Comparison of ENCODE assay signal across 8 cellular contexts in the genomic region with DNA sequence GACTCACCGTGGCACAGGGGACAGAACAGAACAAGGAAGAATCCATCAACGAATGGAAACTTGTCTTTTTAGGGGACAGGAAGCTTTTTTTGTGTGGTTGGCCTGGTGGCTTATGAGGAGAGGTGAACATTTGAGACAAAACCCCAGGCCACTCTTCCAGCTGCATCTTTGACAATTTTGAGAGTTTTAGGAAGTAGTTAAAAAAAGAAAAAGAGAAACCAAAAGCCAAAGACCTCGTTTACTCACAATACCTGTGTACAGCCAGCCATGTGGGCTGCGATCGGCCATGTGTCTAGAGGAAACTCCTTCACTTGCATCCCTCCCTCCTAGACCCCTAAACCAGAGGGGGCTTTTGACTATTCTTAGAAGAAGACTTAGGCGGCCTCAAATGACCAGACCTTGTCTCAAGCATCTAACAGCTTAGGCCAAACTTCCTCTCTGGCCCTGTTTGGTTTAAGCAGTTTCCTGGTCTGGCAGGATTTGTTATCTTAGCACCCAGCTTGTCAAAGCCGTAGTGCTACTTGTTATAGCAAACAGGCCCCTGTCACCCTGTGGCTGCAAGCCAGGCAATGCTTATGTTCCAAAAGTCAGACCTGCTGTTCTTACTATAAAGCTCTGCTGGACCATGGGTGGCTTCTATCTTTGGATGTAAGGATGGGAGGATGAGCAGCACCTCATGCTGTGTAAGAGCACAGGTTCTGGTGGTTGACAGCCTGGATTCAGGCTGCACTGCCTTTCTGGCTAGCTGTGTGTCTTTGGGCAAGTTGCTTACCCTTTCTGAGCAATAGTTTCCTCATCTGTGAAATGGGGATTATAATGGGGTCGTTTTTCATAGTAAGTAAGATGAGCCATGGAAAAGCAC. TPM values are rescaled to one million over a fixed set of nuclear protein-coding genes. Genes with fewer than 3 reads are reported as not detected.
DNase-seq lines count a peak whose midpoint lies in the region; ATAC-seq and TF ChIP-seq lines count a peak whose summit lies in the region.

No MANE protein-coding gene starts in this region.

- DNase-seq in NCI-H82 (lab: John Stamatoyannopoulos, UW), result peak; percentile 30
- no peak for DNase-seq in NCI-H82 treated with DMSO at 0.1 percent for 48 hours (lab: John Stamatoyannopoulos, UW; ENCODE audit: unreplicated experiment)
- no peak for DNase-seq in IMR-90
- peak; percentile 93 for DNase-seq in activated CD4-positive, alpha-beta memory T cell treated with anti-CD3 and anti-CD28 coated beads for 36 hours
- peak; percentile 63 to 69 for DNase-seq in cardiac muscle cell (ENCODE audit: low read depth in 1 of 2, low spot score in 1 of 2)
- peak; percentile 60 to 84 (median 78) for DNase-seq in stimulated activated CD4-positive, alpha-beta T cell treated with anti-CD3 and anti-CD28 coated beads, TNF-alpha, amount 100 ng/mL, for 24 hours (ENCODE audit: low read depth in 3 of 3)
- DNase-seq in SK-N-DZ (ENCODE audit: low spot score), result no peak
- DNase-seq in NCI-H146 treated with DMSO at 0.1 percent for 48 hours (lab: John Stamatoyannopoulos, UW; ENCODE audit: unreplicated experiment), result no peak

- H3K36me3 ChIP-seq in IMR-90 (ENCODE audit: control insufficient read depth, insufficient read depth, low read length) (peaks cover 9% of the 10 kb centered on the region; the same call in 1 of the 2 replicates), cardiac muscle cell (no peaks in the 10 kb centered on the region)

- no peak overlapping the region for H2BK120ac ChIP-seq in IMR-90 (ENCODE audit: low read depth, low read length)

- H3K9me3 Mint-ChIP-seq in activated CD4-positive, alpha-beta memory T cell treated with anti-CD3 and anti-CD28 coated beads for 36 hours, result no peaks in the 10 kb centered on the region

- H4K91ac ChIP-seq in IMR-90 (ENCODE audit: insufficient read depth, low read depth, low read length), result no peak overlapping the region

- H2BK15ac ChIP-seq in IMR-90 (ENCODE audit: low read depth, low read length), result no peak overlapping the region

- H3K4me1 Mint-ChIP-seq in activated CD4-positive, alpha-beta memory T cell treated with anti-CD3 and anti-CD28 coated beads for 36 hours (ENCODE audit: low read depth), result peaks cover 94% of the 10 kb centered on the region

- peaks cover 51 to 93% of the 10 kb centered on the region in 2 experiments for H3K79me1 ChIP-seq in IMR-90 (ENCODE audit: low read depth in 1 of 2, low read length in 2 of 2)

- H3K27ac ChIP-seq in IMR-90 (ENCODE audit: insufficient read depth, low read length) (no peak overlapping the region), cardiac muscle cell (no peak overlapping the region)

- no CpG with 5 or more reads among the region's 8 CpGs for WGBS in IMR-90 (ENCODE audit: extremely low coverage in 2 of 2, insufficient read length in 1 of 2), 2 experiments

- H4K20me1 ChIP-seq in IMR-90 (ENCODE audit: insufficient read depth, low read length), result peaks cover 94% of the 10 kb centered on the region

- H3K9me1 ChIP-seq in IMR-90 (ENCODE audit: insufficient read depth, low read length), result peaks cover 33% of the 10 kb centered on the region

- no peak overlapping the region for H3K14ac ChIP-seq in IMR-90 (replicated peaks; ENCODE audit: low read depth, low read length)

- ATAC-seq in IMR-90 (ENCODE audit: low read depth), result no peak

- no peak overlapping the region for H3K4ac ChIP-seq in IMR-90 (ENCODE audit: low read depth, low read length)

- no peak overlapping the region for H2BK5ac ChIP-seq in IMR-90 (ENCODE audit: low read depth, low read length, poor library complexity, severe bottlenecking)

- peaks cover 28% of the 10 kb centered on the region for H3K4me1 ChIP-seq in IMR-90 (ENCODE audit: control insufficient read depth, insufficient read depth, low read length)
- peaks cover 20% of the 10 kb centered on the region for H3K4me1 ChIP-seq in cardiac muscle cell (ENCODE audit: low read depth)

- in situ Hi-C loops in IMR-90 (cut with MboI; ENCODE audit: low sequenced_read_pairs), result no loop called here

- TF ChIP-seq POLR2A in IMR-90 (IDR thresholded peaks at IDR 0.05; ENCODE audit: low read depth, low read length), result no peak

- H2AK5ac ChIP-seq in IMR-90 (ENCODE audit: low read depth, low read length), result 0 out of 2 replicates have a peak overlapping the region, but pooled peaks have one; percentile 0

- H3K9me3 ChIP-seq in IMR-90 (ENCODE audit: control insufficient read depth, insufficient read depth, low read length) (no peaks in the 10 kb centered on the region), cardiac muscle cell (ENCODE audit: low read depth) (no peaks in the 10 kb centered on the region)

- H3K4me3 ChIP-seq in IMR-90 (ENCODE audit: insufficient read depth, low read depth, low read length) (no peak overlapping the region), cardiac muscle cell (no peak overlapping the region)

- no peak overlapping the region for H2BK20ac ChIP-seq in IMR-90 (ENCODE audit: low read depth, low read length)

- H4K8ac ChIP-seq in IMR-90 (ENCODE audit: low read depth in 2 of 2, low read length in 2 of 2), result no peak overlapping the region

- no peak overlapping the region for H2AK9ac ChIP-seq in IMR-90 (replicated peaks; ENCODE audit: low read depth, low read length, poor library complexity)

- CTCF ChIA-PET in IMR-90 (lab: Yijun Ruan, JAX), result interaction anchor here (0.6 kb wide), 2 partner anchors 49 to 91 kb away, joined by 3 to 7 read pairs; no protein-coding TSS in a partner anchor
- CTCF ChIA-PET in activated CD4-positive, alpha-beta memory T cell treated with anti-CD3 and anti-CD28 coated beads for 36 hours (lab: Charles Lee), result interaction anchor here (0.6 to 5.8 kb wide), 9 partner anchors 10 to 353 kb away, joined by 3 to 42 read pairs (median 7); a partner anchor contains a TSS

- peak overlapping the region; percentile 5 for H2AFZ ChIP-seq in IMR-90 (replicated peaks; ENCODE audit: low read length, poor library complexity)

- H3K18ac ChIP-seq in IMR-90 (ENCODE audit: low read depth, low read length), result no peak overlapping the region

- intact Hi-C loops in IMR-90 (cut with micrococcal nuclease), result no loop called here
- intact Hi-C loops in activated CD4-positive, alpha-beta memory T cell treated with anti-CD3 and anti-CD28 coated beads for 36 hours (cut with micrococcal nuclease), result loop anchor here (1.0 to 10.0 kb wide), 9 partner anchors 11 to 333 kb away; a partner anchor contains a TSS

- no peak overlapping the region for H4K5ac ChIP-seq in IMR-90 (ENCODE audit: low read depth, low read length)

- no TSS peak for BruUV-seq in IMR-90 (replicated peaks; lab: Mats Ljungman, UMichigan)

- peaks cover 7% of the 10 kb centered on the region for H3K36me3 Mint-ChIP-seq in activated CD4-positive, alpha-beta memory T cell treated with anti-CD3 and anti-CD28 coated beads for 36 hours

- no peak for TF ChIP-seq CTCF in IMR-90 (conservative IDR thresholded peaks at IDR 0.05; ENCODE audit: low read depth, low read length)
- no peak for TF ChIP-seq CTCF in cardiac muscle cell (IDR thresholded peaks at IDR 0.05; ENCODE audit: low read depth, low read length)

- H3K27me3 Mint-ChIP-seq in activated CD4-positive, alpha-beta memory T cell treated with anti-CD3 and anti-CD28 coated beads for 36 hours, result no peaks in the 10 kb centered on the region

- H3K27ac Mint-ChIP-seq in activated CD4-positive, alpha-beta memory T cell treated with anti-CD3 and anti-CD28 coated beads for 36 hours, result peak overlapping the region; percentile 98

- no peak for TF ChIP-seq RAD21 in IMR-90 (IDR thresholded peaks at IDR 0.05; ENCODE audit: low read length)

- no peaks in the 10 kb centered on the region for H3K27me3 ChIP-seq in IMR-90 (ENCODE audit: control insufficient read depth, insufficient read depth, low read length)
- no peaks in the 10 kb centered on the region for H3K27me3 ChIP-seq in cardiac muscle cell

- H3K23ac ChIP-seq in IMR-90 (ENCODE audit: low read depth, low read length), result no peak overlapping the region

- dilution Hi-C loops in IMR-90 (cut with HindIII; ENCODE audit: low sequenced_read_pairs, unreplicated experiment), result no loop called here

- peak overlapping the region; percentile 42 for H3K4me3 Mint-ChIP-seq in activated CD4-positive, alpha-beta memory T cell treated with anti-CD3 and anti-CD28 coated beads for 36 hours

- POLR2A ChIA-PET in IMR-90 (lab: Charles Lee; ENCODE audit: unreplicated experiment), result interaction anchor here (0.6 kb wide), 1 partner anchor 114 kb away, joined by 3 read pairs; no protein-coding TSS in a partner anchor
- POLR2A ChIA-PET in activated CD4-positive, alpha-beta memory T cell treated with anti-CD3 and anti-CD28 coated beads for 36 hours (lab: Charles Lee), result interaction anchor here (1.0 to 3.9 kb wide), 9 partner anchors 9 to 179 kb away, joined by 3 to 47 read pairs (median 10); a partner anchor contains a TSS

- no peak overlapping the region for H3K4me2 ChIP-seq in IMR-90 (ENCODE audit: low read depth, low read length)

- no peak overlapping the region for H3K9ac ChIP-seq in IMR-90 (ENCODE audit: low read depth, low read length)

- no peak overlapping the region for H3K56ac ChIP-seq in IMR-90 (ENCODE audit: extremely low read depth, insufficient read depth, low read length)

TF ChIP-seq in IMR-90, 13 proteins besides CTCF, POLR2A, EP300 and RAD21 (continues in another document):
- TF ChIP-seq FOS (IDR thresholded peaks at IDR 0.05; ENCODE audit: low read depth, low read length), result no peak
- TF ChIP-seq BHLHE40 (IDR thresholded peaks at IDR 0.05; ENCODE audit: low read depth, low read length), result no peak
- TF ChIP-seq, protein P1, sequence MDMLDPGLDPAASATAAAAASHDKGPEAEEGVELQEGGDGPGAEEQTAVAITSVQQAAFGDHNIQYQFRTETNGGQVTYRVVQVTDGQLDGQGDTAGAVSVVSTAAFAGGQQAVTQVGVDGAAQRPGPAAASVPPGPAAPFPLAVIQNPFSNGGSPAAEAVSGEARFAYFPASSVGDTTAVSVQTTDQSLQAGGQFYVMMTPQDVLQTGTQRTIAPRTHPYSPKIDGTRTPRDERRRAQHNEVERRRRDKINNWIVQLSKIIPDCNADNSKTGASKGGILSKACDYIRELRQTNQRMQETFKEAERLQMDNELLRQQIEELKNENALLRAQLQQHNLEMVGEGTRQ (IDR thresholded peaks at IDR 0.05; ENCODE audit: low read depth, low read length), result no peak
- no peak for TF ChIP-seq NFE2L2 (IDR thresholded peaks at IDR 0.05; ENCODE audit: low read depth, low read length)
- no peak for TF ChIP-seq MAFK (IDR thresholded peaks at IDR 0.05; ENCODE audit: low read depth, low read length)
- no peak for TF ChIP-seq CHD1 (IDR thresholded peaks at IDR 0.05; ENCODE audit: low read depth, low read length)
- TF ChIP-seq CEBPB (IDR thresholded peaks at IDR 0.05; ENCODE audit: low read depth, low read length), result no peak

RNA-seq across cellular contexts. Expression of a gene that starts 17.7 kb away (rescaled TPM):
- total RNA-seq in IMR-90 (2012; rRNA removed), result 8.9 and 12.5 TPM in 2 replicates
- polyA plus RNA-seq in IMR-90 (2012; rRNA removed), result 19.5 and 21.9 TPM in 2 replicates
- polyA plus RNA-seq in IMR-90 (2012; cell fraction: cytosol; rRNA removed), result 12.2 and 18.8 TPM in 2 replicates
- polyA plus RNA-seq in IMR-90 (2012; cell fraction: nucleus; rRNA removed; ENCODE audit: low replicate concordance), result 83.2 and 123 TPM in 2 replicates
- total RNA-seq in activated CD4-positive, alpha-beta memory T cell treated with anti-CD3 and anti-CD28 coated beads for 36 hours, result 10 to 100 TPM; 55.0 to 60.8 TPM
- 19.8 and 29.0 TPM in 2 replicates for total RNA-seq in cardiac muscle cell
- 13.8 and 15.7 TPM in 2 replicates for polyA plus RNA-seq in cardiac muscle cell
- polyA plus RNA-seq in SK-N-DZ (2014; cell fraction: cytosol; rRNA removed), result 4.6 and 6.5 TPM in 2 replicates
- polyA plus RNA-seq in SK-N-DZ (2014; cell fraction: nucleus; rRNA removed), result 14.8 and 18.0 TPM in 2 replicates

Comparison
In these comparisons a context has a peak if more than half of its experiments do, and no peak if none do; other contexts are left out.
1. DNase-seq: peak in NCI-H82 (single experiment), activated CD4-positive, alpha-beta memory T cell treated with anti-CD3 and anti-CD28 coated beads for 36 hours (single experiment), cardiac muscle cell (2 of 2) and stimulated activated CD4-positive, alpha-beta T cell treated with anti-CD3 and anti-CD28 coated beads, TNF-alpha, amount 100 ng/mL, for 24 hours (3 of 3); none in NCI-H82 treated with DMSO at 0.1 percent for 48 hours (single experiment), IMR-90 (single experiment), SK-N-DZ (single experiment) and NCI-H146 treated with DMSO at 0.1 percent for 48 hours (single experiment).